22 cellular contexts compared by ENCODE assay signal in genomic region chr14:97719931-97720330, GRCh38.
DNase-seq lines count a peak whose midpoint lies in the region; ATAC-seq and TF ChIP-seq lines count a peak whose summit lies in the region.
"Had no signal": no experiment of that assay in that cellular context is flagged by ENCODE, and none has a peak within 500 bp of the region (broad histone marks: within the 10 kb centered on the region; RNA-seq: fewer than 3 reads in every experiment).

No MANE protein-coding gene starts in this region.

- H3K4me1 ChIP-seq in hepatocyte (ENCODE audit: insufficient read depth) = no peaks in the 10 kb centered on the region
- H3K4me1 ChIP-seq: Caco-2 had no signal

- H3K4me2 ChIP-seq in hepatocyte = no peak overlapping the region

- H3K4me3 ChIP-seq in hepatocyte = no peak overlapping the region
- H3K4me3 ChIP-seq: SK-N-MC, spleen had no signal

- peaks cover 6% of the 10 kb centered on the region for H3K9me3 Mint-ChIP-seq in activated naive CD4-positive, alpha-beta T cell treated with anti-CD3 and anti-CD28 coated beads, Interleukin-2, amount 10 ng/mL, durations not matched to agents 7 days and 5 days
- H3K9me3 Mint-ChIP-seq: endodermal cell had no signal

- no peak overlapping the region for H3K27ac ChIP-seq in hepatocyte
- H3K27ac ChIP-seq: SK-N-MC had no signal

- TF ChIP-seq CTCF in hepatocyte (IDR thresholded peaks at IDR 0.05; ENCODE audit: poor library complexity) = no peak

- CTCF ChIA-PET in activated naive CD4-positive, alpha-beta T cell treated with anti-CD3 and anti-CD28 coated beads, Interleukin-2, amount 10 ng/mL, durations not matched to agents 7 days and 5 days (lab: Charles Lee) = no interaction called here

- H3K36me3 ChIP-seq in hepatocyte (replicated peaks; ENCODE audit: insufficient read depth, low read depth) = no peaks in the 10 kb centered on the region
- H3K36me3 ChIP-seq: spleen had no signal

- peak; percentile 74 for ATAC-seq in T-helper 17 cell
- ATAC-seq in HG02763 (IDR thresholded peaks at IDR 0.05; ENCODE audit: unreplicated experiment) = no peak
- ATAC-seq: HCT116 had no signal

- no peaks in the 10 kb centered on the region for H3K79me2 ChIP-seq in hepatocyte

- H3K9me3 ChIP-seq in T-helper 17 cell (ENCODE audit: control insufficient read depth, low read length, poor library complexity, severe bottlenecking) (no peaks in the 10 kb centered on the region), hepatocyte (ENCODE audit: low read depth) (no peaks in the 10 kb centered on the region)
- H3K9me3 ChIP-seq: Caco-2 had no signal

- H3K27me3 ChIP-seq in hepatocyte = no peaks in the 10 kb centered on the region

- H3K4me1 Mint-ChIP-seq in T-helper 17 cell = peaks cover 53% of the 10 kb centered on the region
- peaks cover 67% of the 10 kb centered on the region for H3K4me1 Mint-ChIP-seq in activated naive CD4-positive, alpha-beta T cell treated with anti-CD3 and anti-CD28 coated beads, Interleukin-2, amount 10 ng/mL, durations not matched to agents 7 days and 5 days

- no peaks in the 10 kb centered on the region for H3K9me2 ChIP-seq in hepatocyte (replicated peaks; ENCODE audit: insufficient read depth)

- H2AFZ ChIP-seq in hepatocyte = no peak overlapping the region

- H3K4me3 Mint-ChIP-seq in T-helper 17 cell = no peak overlapping the region
- no peak overlapping the region for H3K4me3 Mint-ChIP-seq in activated naive CD4-positive, alpha-beta T cell treated with anti-CD3 and anti-CD28 coated beads, Interleukin-2, amount 10 ng/mL, durations not matched to agents 7 days and 5 days
- H3K4me3 Mint-ChIP-seq: endodermal cell had no signal

- no peaks in the 10 kb centered on the region for H3K36me3 Mint-ChIP-seq in T-helper 17 cell (ENCODE audit: low read depth)
- peaks cover 6% of the 10 kb centered on the region for H3K36me3 Mint-ChIP-seq in activated naive CD4-positive, alpha-beta T cell treated with anti-CD3 and anti-CD28 coated beads, Interleukin-2, amount 10 ng/mL, durations not matched to agents 7 days and 5 days

- H3K27me3 Mint-ChIP-seq in T-helper 17 cell = no peaks in the 10 kb centered on the region
- no peaks in the 10 kb centered on the region for H3K27me3 Mint-ChIP-seq in activated naive CD4-positive, alpha-beta T cell treated with anti-CD3 and anti-CD28 coated beads, Interleukin-2, amount 10 ng/mL, durations not matched to agents 7 days and 5 days

- no peaks in the 10 kb centered on the region for H4K20me1 ChIP-seq in hepatocyte (ENCODE audit: insufficient read depth, poor library complexity, severe bottlenecking)

- H3K27ac Mint-ChIP-seq in T-helper 17 cell = peak overlapping the region; percentile 35
- peak overlapping the region; percentile 58 for H3K27ac Mint-ChIP-seq in activated naive CD4-positive, alpha-beta T cell treated with anti-CD3 and anti-CD28 coated beads, Interleukin-2, amount 10 ng/mL, durations not matched to agents 7 days and 5 days
- H3K27ac Mint-ChIP-seq: endodermal cell had no signal

- DNase-seq in stimulated activated CD4-positive, alpha-beta T cell treated with anti-CD3 and anti-CD28 coated beads, Interleukin-4, amount 100 ng/mL, for 24 hours = peak; percentile 33
- no peak for DNase-seq in stimulated activated CD4-positive, alpha-beta T cell treated with anti-CD3 and anti-CD28 coated beads, Interleukin-12 subunit alpha, Interleukin-12 subunit beta, amount 100 ng/mL, for 4 hours
- peak in 1 of 3 donors; percentile 33 for DNase-seq in T-helper 17 cell
- peak; percentile 76 for DNase-seq in activated naive CD4-positive, alpha-beta T cell treated with anti-CD3 and anti-CD28 coated beads, Interleukin-2, amount 10 ng/mL, durations not matched to agents 7 days and 5 days
- peak; percentile 21 to 77 (median 64) for DNase-seq in stimulated activated naive CD4-positive, alpha-beta T cell (lab: John Stamatoyannopoulos, UW)
- no peak for DNase-seq in NOMO-1 treated with dmso at 0.1 percent for 144 hours (lab: John Stamatoyannopoulos, UW; ENCODE audit: unreplicated experiment)
- no peak for DNase-seq in hepatocyte (ENCODE audit: low spot score)
- DNase-seq: Caco-2, endodermal cell, Kasumi-1, kidney glomerular epithelial cell, mammary epithelial cell, NCI-H1092, NCI-H2081, NCI-H524 treated with DMSO at 0.1 percent for 48 hours, retina, RPMI8226, spleen, substantia nigra had no signal

- WGBS in hepatocyte (ENCODE audit: low lambda C conversion rate, missing lambda C conversion rate) = 93% methylated on average over 2 of the region's 2 CpGs

Comparison
In these comparisons a context has a peak if more than half of its experiments do, and no peak if none do; other contexts are left out.
1. DNase-seq: peak in stimulated activated CD4-positive, alpha-beta T cell treated with anti-CD3 and anti-CD28 coated beads, Interleukin-4, amount 100 ng/mL, for 24 hours (single experiment), activated naive CD4-positive, alpha-beta T cell treated with anti-CD3 and anti-CD28 coated beads, Interleukin-2, amount 10 ng/mL, durations not matched to agents 7 days and 5 days (single experiment) and stimulated activated naive CD4-positive, alpha-beta T cell (6 of 6); none in stimulated activated CD4-positive, alpha-beta T cell treated with anti-CD3 and anti-CD28 coated beads, Interleukin-12 subunit alpha, Interleukin-12 subunit beta, amount 100 ng/mL, for 4 hours (single experiment), NOMO-1 treated with dmso at 0.1 percent for 144 hours (single experiment) and hepatocyte (single experiment).